25 cellular contexts compared by ENCODE assay signal in genomic region chr7:53426145-53426750, GRCh38.
DNase-seq lines count a peak whose midpoint lies in the region; ATAC-seq and TF ChIP-seq lines count a peak whose summit lies in the region.
"Had no signal": no experiment of that assay in that cellular context is flagged by ENCODE, and none has a peak within 500 bp of the region (broad histone marks: within the 10 kb centered on the region; RNA-seq: fewer than 3 reads in every experiment).

No MANE protein-coding gene starts in this region.

- no peak for TF ChIP-seq RAD21 in liver (IDR thresholded peaks at IDR 0.05)

- H3K4me2 ChIP-seq in DND-41 (ENCODE audit: insufficient read depth, low read length), result no peak overlapping the region
- no peak overlapping the region; the same call in 1 of the 2 replicates for H3K4me2 ChIP-seq in MM.1S (ENCODE audit: low read depth, low read length)

- no peak overlapping the region for H3K27ac ChIP-seq in DND-41 (ENCODE audit: low read length)
- H3K27ac ChIP-seq in MM.1S (ENCODE audit: low read length), result no peak overlapping the region
- H3K27ac ChIP-seq in liver (ENCODE audit: low read depth in 1 of 2, low read length in 2 of 2), result no peak overlapping the region
- H3K27ac ChIP-seq: left lung, right atrium auricular region, thoracic aorta had no signal

- no peak for TF ChIP-seq CTCF in DND-41 (IDR thresholded peaks at IDR 0.05; ENCODE audit: borderline replicate concordance, extremely low read depth, low read length, poor library complexity, severe bottlenecking)
- no peak for TF ChIP-seq CTCF in MM.1S (IDR thresholded peaks at IDR 0.05; ENCODE audit: low read length)
- no peak for TF ChIP-seq CTCF in liver (IDR thresholded peaks at IDR 0.05; ENCODE audit: low read depth, low read length, missing input control)

- peak overlapping the region; percentile 46; the same call in 1 of the 2 replicates for H2AFZ ChIP-seq in DND-41 (ENCODE audit: low read depth, low read length)
- peak overlapping the region; percentile 20; the same call in 1 of the 2 replicates for H2AFZ ChIP-seq in MM.1S (ENCODE audit: low read length)

- no peaks in the 10 kb centered on the region for H3K9me2 ChIP-seq in MM.1S (replicated peaks; ENCODE audit: insufficient read depth, low read length)

- 73% methylated on average over 6 of the region's 6 CpGs for WGBS in liver

- ATAC-seq in DND-41 (ENCODE audit: insufficient read depth, low read depth), result peak; percentile 48; the same call in 2 of the 3 replicates
- ATAC-seq: activated T-helper 17 cell treated with anti-CD3 and anti-CD28 coated beads, Interleukin-2, amount 50 U/mL, for 72 hours; left lung; naive thymus-derived CD4-positive, alpha-beta T cell; stimulated activated naive B cell treated with anti-CD40 and anti-IgM and Interleukin-4, amounts not matched to agents 10 μg/mL and 1 μg/mL and 100 μg/mL, for 72 hours had no signal

- no peaks in the 10 kb centered on the region for H3K36me3 ChIP-seq in DND-41 (ENCODE audit: insufficient read depth, low read length)
- no peaks in the 10 kb centered on the region for H3K36me3 ChIP-seq in MM.1S (replicated peaks; ENCODE audit: insufficient read depth, low read length)
- no peaks in the 10 kb centered on the region for H3K36me3 ChIP-seq in liver (ENCODE audit: control insufficient read depth in 4 of 4, insufficient read depth in 3 of 4, low read depth in 1 of 4, low read length in 3 of 4)
- H3K36me3 ChIP-seq: left lung, right atrium auricular region, thoracic aorta had no signal

- H3K27me3 ChIP-seq in DND-41 (ENCODE audit: insufficient read depth, low read length, poor library complexity) (no peaks in the 10 kb centered on the region), MM.1S (replicated peaks; ENCODE audit: insufficient read depth, low read length) (no peaks in the 10 kb centered on the region), liver (ENCODE audit: control insufficient read depth in 4 of 4, insufficient read depth in 4 of 4, low read length in 3 of 4) (no peaks in the 10 kb centered on the region)
- H3K27me3 ChIP-seq: left lung, right atrium auricular region had no signal

- H3K79me2 ChIP-seq in DND-41 (ENCODE audit: insufficient read depth, low read length) (no peaks in the 10 kb centered on the region), MM.1S (ENCODE audit: low read length) (no peaks in the 10 kb centered on the region)

- H3K9ac ChIP-seq in DND-41 (ENCODE audit: low read depth, low read length), result no peak overlapping the region
- no peak overlapping the region for H3K9ac ChIP-seq in MM.1S (ENCODE audit: low read length)
- H3K9ac ChIP-seq in liver (ENCODE audit: low read depth in 1 of 2, low read length in 2 of 2), result no peak overlapping the region

- peaks cover 3% of the 10 kb centered on the region for H3K9me3 ChIP-seq in DND-41 (ENCODE audit: insufficient read depth, low read length, severe bottlenecking)
- no peaks in the 10 kb centered on the region for H3K9me3 ChIP-seq in MM.1S (replicated peaks; ENCODE audit: insufficient read depth, low read length)
- no peaks in the 10 kb centered on the region for H3K9me3 ChIP-seq in liver (ENCODE audit: control insufficient read depth in 4 of 4, low read length in 3 of 4)
- H3K9me3 ChIP-seq: thoracic aorta had no signal

- H3K4me3 ChIP-seq in DND-41 (ENCODE audit: low read depth in 1 of 2, low read length in 2 of 2), result no peak overlapping the region
- no peak overlapping the region for H3K4me3 ChIP-seq in MM.1S (ENCODE audit: low read length)
- peak overlapping the region; percentile 17 to 28 (median 21) for H3K4me3 ChIP-seq in liver (ENCODE audit: low read depth in 1 of 3, low read length in 3 of 3)
- H3K4me3 ChIP-seq: left lung, right atrium auricular region, thoracic aorta had no signal

- H4K20me1 ChIP-seq in DND-41 (ENCODE audit: insufficient read depth, low read length), result no peaks in the 10 kb centered on the region
- no peaks in the 10 kb centered on the region for H4K20me1 ChIP-seq in MM.1S (ENCODE audit: insufficient read depth, low read length)

- H3F3A ChIP-seq in MM.1S (ENCODE audit: insufficient read depth, low read length), result no peaks in the 10 kb centered on the region

- H3K4me1 ChIP-seq in DND-41 (ENCODE audit: insufficient read depth, low read length), result no peaks in the 10 kb centered on the region
- no peaks in the 10 kb centered on the region for H3K4me1 ChIP-seq in MM.1S (ENCODE audit: low read length)
- H3K4me1 ChIP-seq in liver (ENCODE audit: control insufficient read depth in 4 of 4, insufficient read depth in 4 of 4, low read length in 3 of 4), result peaks cover 0 to 8% (median under 1%) of the 10 kb centered on the region in 4 donors
- H3K4me1 ChIP-seq: left lung, right atrium auricular region had no signal

- DNase-seq in DND-41, result no peak
- no peak for DNase-seq in MM.1S
- DNase-seq in RPMI7951 (ENCODE audit: low read depth), result peak; percentile 11
- DNase-seq in stimulated activated CD4-positive, alpha-beta T cell treated with anti-CD3 and anti-CD28 coated beads, Interleukin-4, amount 100 ng/mL, for 4 hours, result no peak
- no peak for DNase-seq in DMS114 treated with DMSO at 0.1 percent for 48 hours (lab: John Stamatoyannopoulos, UW; ENCODE audit: unreplicated experiment)
- no peak for DNase-seq in activated gamma-delta T cell treated with Interleukin-2 at 50 U/mL for 16 hours
- no peak for DNase-seq in hypothalamus (lab: John Stamatoyannopoulos, UW)
- DNase-seq: activated CD4-positive, alpha-beta T cell treated with anti-CD3 and anti-CD28 coated beads, Interleukin-2, amount 50 U/mL, for 48 hours; activated CD4-positive, CD25-positive, alpha-beta regulatory T cell; activated CD8-positive, alpha-beta memory T cell treated with anti-CD3 and anti-CD28 coated beads, Interleukin-2, amount 50 U/mL, for 4 hours; activated naive CD8-positive, alpha-beta T cell treated with anti-CD3 and anti-CD28 coated beads, Interleukin-2, amount 10 ng/mL, durations not matched to agents 7 days and 5 days; C1 segment of cervical spinal cord; IMR-90; left lung; naive thymus-derived CD4-positive, alpha-beta T cell; NCI-H1436; NCI-H510A; SHP77; stimulated activated CD4-positive, alpha-beta T cell treated with anti-CD3 and anti-CD28 coated beads, Interleukin-4, amount 100 ng/mL, for 1 hour; stimulated activated naive B cell treated with anti-CD40 and anti-IgM and Interleukin-4, amounts not matched to agents 10 μg/mL and 1 μg/mL and 100 μg/mL, for 72 hours; T1000 had no signal

TF ChIP-seq in liver, 16 proteins besides CTCF, POLR2A, EP300 and RAD21 (continues in another document):
- TF ChIP-seq HNF4G (IDR thresholded peaks at IDR 0.05), result no peak
- no peak for TF ChIP-seq FOXA1 (IDR thresholded peaks at IDR 0.05)
- no peak for TF ChIP-seq MAX (IDR thresholded peaks at IDR 0.05)
- no peak for TF ChIP-seq NR2F2 (IDR thresholded peaks at IDR 0.05)
- TF ChIP-seq RXRA (IDR thresholded peaks at IDR 0.05), result no peak
- no peak for TF ChIP-seq FOXA2 (IDR thresholded peaks at IDR 0.05)
- TF ChIP-seq HNF4A (conservative IDR thresholded peaks at IDR 0.05), result no peak
- TF ChIP-seq ZBTB33 (IDR thresholded peaks at IDR 0.05), result no peak
- TF ChIP-seq ATF3 (IDR thresholded peaks at IDR 0.05), result no peak
- no peak for TF ChIP-seq GABPA (IDR thresholded peaks at IDR 0.05 in 1 of 2, conservative IDR thresholded peaks at IDR 0.05 in 1 of 2)
- TF ChIP-seq JUND (IDR thresholded peaks at IDR 0.05), result no peak
- no peak for TF ChIP-seq TAF1 (conservative IDR thresholded peaks at IDR 0.05)
- no peak for TF ChIP-seq REST (IDR thresholded peaks at IDR 0.05)

Comparison
In these comparisons a context has a peak if more than half of its experiments do, and no peak if none do; other contexts are left out.
1. H3K4me3 ChIP-seq: peak in liver (3 of 3); none in DND-41 (0 of 2) and MM.1S (single experiment).